18 cellular contexts compared by ENCODE assay signal in the genomic region with DNA sequence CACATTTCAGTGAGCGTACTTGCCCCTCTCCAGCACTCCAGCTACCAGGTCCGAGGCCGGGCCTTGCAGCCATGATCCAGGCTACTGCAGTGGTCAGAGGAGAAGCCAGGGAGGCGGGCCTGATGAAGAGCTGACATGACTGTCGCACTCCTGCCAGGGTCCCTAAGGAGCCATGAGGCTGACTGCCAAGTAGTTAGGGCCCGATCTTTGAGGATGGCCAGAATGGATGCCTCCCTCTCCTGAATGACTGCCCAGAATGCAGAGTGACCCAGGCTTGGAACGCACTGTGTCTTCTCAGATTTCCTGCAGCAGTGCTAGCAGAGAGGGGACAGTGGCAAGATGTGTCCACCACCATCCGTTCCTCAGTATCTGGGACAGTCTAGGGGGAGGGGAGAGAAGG. TPM values are rescaled to one million over a fixed set of nuclear protein-coding genes. Genes with fewer than 3 reads are reported as not detected.
DNase-seq lines count a peak whose midpoint lies in the region; ATAC-seq and TF ChIP-seq lines count a peak whose summit lies in the region.
"Had no signal": no experiment of that assay in that cellular context is flagged by ENCODE, and none has a peak within 500 bp of the region (broad histone marks: within the 10 kb centered on the region; RNA-seq: fewer than 3 reads in every experiment).

No MANE protein-coding gene starts in this region.

- peak; percentile 25 for ATAC-seq in left ventricle myocardium superior
- ATAC-seq in gastrocnemius medialis, result peak; percentile 95 to 96
- ATAC-seq: A549; CD8-positive, alpha-beta T cell had no signal

- no peak for TF ChIP-seq CTCF in gastrocnemius medialis (IDR thresholded peaks at IDR 0.05 in 4 of 5, conservative IDR thresholded peaks at IDR 0.05 in 1 of 5)

- intact Hi-C loops in left ventricle myocardium superior (cut with micrococcal nuclease), result no loop called here
- intact Hi-C loops in gastrocnemius medialis (cut with DNase I; ENCODE audit: low total_unique reads), result no loop called here

- no peaks in the 10 kb centered on the region for H3K27me3 ChIP-seq in gastrocnemius medialis

- DNase-seq in Ammon's horn (ENCODE audit: low spot score) (peak; percentile 10), G401 (ENCODE audit: low spot score) (peak; percentile 3), left ventricle myocardium superior (no peak), gastrocnemius medialis (peak; percentile 74), NOMO-1 treated with dmso at 0.1 percent for 144 hours (lab: John Stamatoyannopoulos, UW; ENCODE audit: unreplicated experiment) (no peak), RKO (ENCODE audit: low spot score) (no peak)
- DNase-seq in activated CD4-positive, CD25-positive, alpha-beta regulatory T cell (lab: John Stamatoyannopoulos, UW), result no peak
- DNase-seq: CD8-positive, alpha-beta T cell; COR-L47; DMS153; DMS79 treated with DMSO at 0.1 percent for 48 hours; EL; GDM1; HCEC 1CT; HFFc6 had no signal

- no peak for TF ChIP-seq POLR2A in gastrocnemius medialis (IDR thresholded peaks at IDR 0.05)

- H3K9me3 ChIP-seq in gastrocnemius medialis, result no peaks in the 10 kb centered on the region
- H3K9me3 ChIP-seq: A549 had no signal

- peak overlapping the region in 2 of 4 donors; percentile 41 to 75 for H3K27ac ChIP-seq in gastrocnemius medialis
- H3K27ac ChIP-seq: A549 had no signal

- in situ Hi-C loops in G401 (cut with HindIII; ENCODE audit: low sequenced_read_pairs), result no loop called here
- in situ Hi-C loops in gastrocnemius medialis (cut with MboI; ENCODE audit: low sequenced_read_pairs in 4 of 4), result no loop called here

- H3K4me3 ChIP-seq in gastrocnemius medialis, result no peak overlapping the region
- H3K4me3 ChIP-seq: A549 had no signal

- no peaks in the 10 kb centered on the region for H3K36me3 ChIP-seq in gastrocnemius medialis

- peaks cover 21 to 37% of the 10 kb centered on the region in 2 donors for H3K4me1 ChIP-seq in gastrocnemius medialis
- H3K4me1 ChIP-seq: A549 had no signal

RNA-seq across cellular contexts. Expression of a gene that starts 24.7 kb away (rescaled TPM):
- total RNA-seq in G401 (2014; rRNA removed; shearing (Covaris generic)), result not detected in 2 replicates
- total RNA-seq in left ventricle myocardium superior (not detected), gastrocnemius medialis (not detected)
- total RNA-seq: H4, HFFc6, HT1080 had no signal

Comparison
In these comparisons a context has a peak if more than half of its experiments do, and no peak if none do; other contexts are left out.
1. DNase-seq: peak in Ammon's horn (single experiment), G401 (single experiment) and gastrocnemius medialis (2 of 2); none in left ventricle myocardium superior (single experiment), NOMO-1 treated with dmso at 0.1 percent for 144 hours (single experiment), RKO (single experiment) and activated CD4-positive, CD25-positive, alpha-beta regulatory T cell (0 of 4).